1 cellular context compared by ENCODE assay signal in genomic region chr7:992742-993607, GRCh38.
TF ChIP-seq lines count a peak whose summit lies in the region.

No MANE protein-coding gene starts in this region.

TF ChIP-seq in HepG2, 621 proteins besides CTCF, POLR2A, EP300 and RAD21 (continued from another document):
- TF ChIP-seq ZNF550 (CRISPR knock-in tag; IDR thresholded peaks at IDR 0.05; ENCODE audit: borderline replicate concordance) (0 out of 2 replicates have a peak, but pooled peaks have one; percentile 73), ZNF556 (CRISPR knock-in tag; IDR thresholded peaks at IDR 0.05; ENCODE audit: borderline replicate concordance) (peak; percentile 95), MAZ (IDR thresholded peaks at IDR 0.05; ENCODE audit: borderline replicate concordance, low read depth, low read length) (peak; percentile 42; the same call in 1 of the 2 replicates), MAZ (CRISPR knock-in tag; IDR thresholded peaks at IDR 0.05; ENCODE audit: low read depth) (peak; percentile 93), TMF1 (CRISPR knock-in tag; IDR thresholded peaks at IDR 0.05; ENCODE audit: low read depth) (no peak), KDM3A (CRISPR knock-in tag; IDR thresholded peaks at IDR 0.05; ENCODE audit: low read depth) (peak; percentile 99), TAF1 (CRISPR knock-in tag; IDR thresholded peaks at IDR 0.05) (peak; percentile 69; the same call in 1 of the 2 replicates)
- TF ChIP-seq, protein P1, sequence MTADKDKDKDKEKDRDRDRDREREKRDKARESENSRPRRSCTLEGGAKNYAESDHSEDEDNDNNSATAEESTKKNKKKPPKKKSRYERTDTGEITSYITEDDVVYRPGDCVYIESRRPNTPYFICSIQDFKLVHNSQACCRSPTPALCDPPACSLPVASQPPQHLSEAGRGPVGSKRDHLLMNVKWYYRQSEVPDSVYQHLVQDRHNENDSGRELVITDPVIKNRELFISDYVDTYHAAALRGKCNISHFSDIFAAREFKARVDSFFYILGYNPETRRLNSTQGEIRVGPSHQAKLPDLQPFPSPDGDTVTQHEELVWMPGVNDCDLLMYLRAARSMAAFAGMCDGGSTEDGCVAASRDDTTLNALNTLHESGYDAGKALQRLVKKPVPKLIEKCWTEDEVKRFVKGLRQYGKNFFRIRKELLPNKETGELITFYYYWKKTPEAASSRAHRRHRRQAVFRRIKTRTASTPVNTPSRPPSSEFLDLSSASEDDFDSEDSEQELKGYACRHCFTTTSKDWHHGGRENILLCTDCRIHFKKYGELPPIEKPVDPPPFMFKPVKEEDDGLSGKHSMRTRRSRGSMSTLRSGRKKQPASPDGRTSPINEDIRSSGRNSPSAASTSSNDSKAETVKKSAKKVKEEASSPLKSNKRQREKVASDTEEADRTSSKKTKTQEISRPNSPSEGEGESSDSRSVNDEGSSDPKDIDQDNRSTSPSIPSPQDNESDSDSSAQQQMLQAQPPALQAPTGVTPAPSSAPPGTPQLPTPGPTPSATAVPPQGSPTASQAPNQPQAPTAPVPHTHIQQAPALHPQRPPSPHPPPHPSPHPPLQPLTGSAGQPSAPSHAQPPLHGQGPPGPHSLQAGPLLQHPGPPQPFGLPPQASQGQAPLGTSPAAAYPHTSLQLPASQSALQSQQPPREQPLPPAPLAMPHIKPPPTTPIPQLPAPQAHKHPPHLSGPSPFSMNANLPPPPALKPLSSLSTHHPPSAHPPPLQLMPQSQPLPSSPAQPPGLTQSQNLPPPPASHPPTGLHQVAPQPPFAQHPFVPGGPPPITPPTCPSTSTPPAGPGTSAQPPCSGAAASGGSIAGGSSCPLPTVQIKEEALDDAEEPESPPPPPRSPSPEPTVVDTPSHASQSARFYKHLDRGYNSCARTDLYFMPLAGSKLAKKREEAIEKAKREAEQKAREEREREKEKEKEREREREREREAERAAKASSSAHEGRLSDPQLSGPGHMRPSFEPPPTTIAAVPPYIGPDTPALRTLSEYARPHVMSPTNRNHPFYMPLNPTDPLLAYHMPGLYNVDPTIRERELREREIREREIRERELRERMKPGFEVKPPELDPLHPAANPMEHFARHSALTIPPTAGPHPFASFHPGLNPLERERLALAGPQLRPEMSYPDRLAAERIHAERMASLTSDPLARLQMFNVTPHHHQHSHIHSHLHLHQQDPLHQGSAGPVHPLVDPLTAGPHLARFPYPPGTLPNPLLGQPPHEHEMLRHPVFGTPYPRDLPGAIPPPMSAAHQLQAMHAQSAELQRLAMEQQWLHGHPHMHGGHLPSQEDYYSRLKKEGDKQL (CRISPR knock-in tag; IDR thresholded peaks at IDR 0.05; ENCODE audit: low read depth) = no peak
- TF ChIP-seq, protein P2, sequence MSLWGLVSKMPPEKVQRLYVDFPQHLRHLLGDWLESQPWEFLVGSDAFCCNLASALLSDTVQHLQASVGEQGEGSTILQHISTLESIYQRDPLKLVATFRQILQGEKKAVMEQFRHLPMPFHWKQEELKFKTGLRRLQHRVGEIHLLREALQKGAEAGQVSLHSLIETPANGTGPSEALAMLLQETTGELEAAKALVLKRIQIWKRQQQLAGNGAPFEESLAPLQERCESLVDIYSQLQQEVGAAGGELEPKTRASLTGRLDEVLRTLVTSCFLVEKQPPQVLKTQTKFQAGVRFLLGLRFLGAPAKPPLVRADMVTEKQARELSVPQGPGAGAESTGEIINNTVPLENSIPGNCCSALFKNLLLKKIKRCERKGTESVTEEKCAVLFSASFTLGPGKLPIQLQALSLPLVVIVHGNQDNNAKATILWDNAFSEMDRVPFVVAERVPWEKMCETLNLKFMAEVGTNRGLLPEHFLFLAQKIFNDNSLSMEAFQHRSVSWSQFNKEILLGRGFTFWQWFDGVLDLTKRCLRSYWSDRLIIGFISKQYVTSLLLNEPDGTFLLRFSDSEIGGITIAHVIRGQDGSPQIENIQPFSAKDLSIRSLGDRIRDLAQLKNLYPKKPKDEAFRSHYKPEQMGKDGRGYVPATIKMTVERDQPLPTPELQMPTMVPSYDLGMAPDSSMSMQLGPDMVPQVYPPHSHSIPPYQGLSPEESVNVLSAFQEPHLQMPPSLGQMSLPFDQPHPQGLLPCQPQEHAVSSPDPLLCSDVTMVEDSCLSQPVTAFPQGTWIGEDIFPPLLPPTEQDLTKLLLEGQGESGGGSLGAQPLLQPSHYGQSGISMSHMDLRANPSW (CRISPR knock-in tag; IDR thresholded peaks at IDR 0.05; ENCODE audit: borderline replicate concordance) = peak; percentile 59; the same call in 1 of the 2 replicates
